In the genomic region with DNA sequence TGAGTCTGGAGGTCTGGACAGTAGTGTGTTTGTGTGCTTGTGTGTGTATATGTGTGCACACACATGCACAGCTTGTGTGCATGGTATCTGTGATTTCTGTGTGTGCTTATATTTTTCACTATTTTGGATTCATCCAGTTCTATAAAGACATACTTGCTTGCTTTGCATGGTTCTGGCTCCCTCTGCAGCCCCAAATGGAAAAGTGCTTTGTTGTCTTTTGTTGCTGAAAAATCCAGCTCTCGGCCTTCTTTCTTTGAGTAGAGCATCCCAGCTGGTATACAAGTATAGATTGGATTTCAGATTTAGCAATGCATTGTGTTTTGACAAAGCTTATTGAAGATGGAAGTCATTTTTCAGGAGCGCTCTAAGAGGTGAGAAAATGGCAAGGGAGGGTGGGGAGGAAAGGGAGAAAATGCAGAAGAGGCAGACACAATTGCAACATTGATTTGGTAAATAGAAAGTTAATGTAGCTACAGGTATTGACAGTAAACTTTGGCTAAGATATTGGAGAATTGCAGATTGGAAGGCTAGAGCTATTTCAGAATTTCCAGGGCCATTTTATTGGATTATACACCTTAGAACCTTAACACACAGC, we compare ENCODE assay signal across 8 cellular contexts.
DNase-seq lines count a peak whose midpoint lies in the region; TF ChIP-seq lines count a peak whose summit lies in the region.

No MANE protein-coding gene starts in this region.

- no peak overlapping the region for H3K4me3 ChIP-seq in HEK293 (ENCODE audit: low read depth, low read length)

- H3K36me3 ChIP-seq in HEK293 (ENCODE audit: control insufficient read depth in 2 of 2, insufficient read depth in 1 of 2, low read length in 2 of 2), result peaks cover 0 to 5% of the 10 kb centered on the region in 2 experiments; a peak in 1 of 3 replicates

- peak; percentile 60 for TF ChIP-seq CTCF in HEK293 (tag by site-specific recombination; IDR thresholded peaks at IDR 0.05)

- DNase-seq in AG08395 (ENCODE audit: low spot score) (peak; percentile 43), OCI-M1 (lab: John Stamatoyannopoulos, UW) (peak; percentile 28), foreskin melanocyte (peak; percentile 33), renal cortical epithelial cell (ENCODE audit: low read depth) (peak; percentile 9), epidermal melanocyte (ENCODE audit: insufficient read length, low spot score) (no peak), SKM-1 (lab: John Stamatoyannopoulos, UW; ENCODE audit: unreplicated experiment) (no peak), activated T-cell treated with anti-CD3 and anti-CD28 coated beads for 4 hours (no peak)

- no peak overlapping the region for H3K27ac ChIP-seq in HEK293 (ENCODE audit: extremely low read depth, low read depth, low read length)

- POLR2A ChIA-PET in HEK293 (lab: Yijun Ruan, JAX), result no interaction called here

- peaks cover 19% of the 10 kb centered on the region for H3K4me1 ChIP-seq in HEK293 (ENCODE audit: control insufficient read depth, insufficient read depth, low read length)

- no peaks in the 10 kb centered on the region for H3K9me3 ChIP-seq in HEK293 (ENCODE audit: control insufficient read depth, insufficient read depth, low read depth, low read length)

- CTCF ChIA-PET in HEK293 (lab: Yijun Ruan, JAX), result interaction anchor here (0.5 to 1.8 kb wide), 26 partner anchors 9 to 1466 kb away, joined by 3 to 17 read pairs (median 3); no protein-coding TSS in a partner anchor

TF ChIP-seq in HEK293, 187 proteins besides CTCF, POLR2A, EP300 and RAD21:
- TF ChIP-seq ZNF654 (tag by site-specific recombination; IDR thresholded peaks at IDR 0.05; ENCODE audit: low read depth), result peak; percentile 69
- no peak for TF ChIP-seq ZNF19 (tag by site-specific recombination; IDR thresholded peaks at IDR 0.05; ENCODE audit: low read depth)
- TF ChIP-seq, protein P1, sequence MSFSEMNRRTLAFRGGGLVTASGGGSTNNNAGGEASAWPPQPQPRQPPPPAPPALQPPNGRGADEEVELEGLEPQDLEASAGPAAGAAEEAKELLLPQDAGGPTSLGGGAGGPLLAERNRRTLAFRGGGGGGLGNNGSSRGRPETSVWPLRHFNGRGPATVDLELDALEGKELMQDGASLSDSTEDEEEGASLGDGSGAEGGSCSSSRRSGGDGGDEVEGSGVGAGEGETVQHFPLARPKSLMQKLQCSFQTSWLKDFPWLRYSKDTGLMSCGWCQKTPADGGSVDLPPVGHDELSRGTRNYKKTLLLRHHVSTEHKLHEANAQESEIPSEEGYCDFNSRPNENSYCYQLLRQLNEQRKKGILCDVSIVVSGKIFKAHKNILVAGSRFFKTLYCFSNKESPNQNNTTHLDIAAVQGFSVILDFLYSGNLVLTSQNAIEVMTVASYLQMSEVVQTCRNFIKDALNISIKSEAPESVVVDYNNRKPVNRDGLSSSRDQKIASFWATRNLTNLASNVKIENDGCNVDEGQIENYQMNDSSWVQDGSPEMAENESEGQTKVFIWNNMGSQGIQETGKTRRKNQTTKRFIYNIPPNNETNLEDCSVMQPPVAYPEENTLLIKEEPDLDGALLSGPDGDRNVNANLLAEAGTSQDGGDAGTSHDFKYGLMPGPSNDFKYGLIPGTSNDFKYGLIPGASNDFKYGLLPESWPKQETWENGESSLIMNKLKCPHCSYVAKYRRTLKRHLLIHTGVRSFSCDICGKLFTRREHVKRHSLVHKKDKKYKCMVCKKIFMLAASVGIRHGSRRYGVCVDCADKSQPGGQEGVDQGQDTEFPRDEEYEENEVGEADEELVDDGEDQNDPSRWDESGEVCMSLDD (tag by site-specific recombination; IDR thresholded peaks at IDR 0.05), result no peak
- no peak for TF ChIP-seq ZNF391 (tag by site-specific recombination; IDR thresholded peaks at IDR 0.05; ENCODE audit: borderline replicate concordance, low read depth)
- TF ChIP-seq, protein P2, sequence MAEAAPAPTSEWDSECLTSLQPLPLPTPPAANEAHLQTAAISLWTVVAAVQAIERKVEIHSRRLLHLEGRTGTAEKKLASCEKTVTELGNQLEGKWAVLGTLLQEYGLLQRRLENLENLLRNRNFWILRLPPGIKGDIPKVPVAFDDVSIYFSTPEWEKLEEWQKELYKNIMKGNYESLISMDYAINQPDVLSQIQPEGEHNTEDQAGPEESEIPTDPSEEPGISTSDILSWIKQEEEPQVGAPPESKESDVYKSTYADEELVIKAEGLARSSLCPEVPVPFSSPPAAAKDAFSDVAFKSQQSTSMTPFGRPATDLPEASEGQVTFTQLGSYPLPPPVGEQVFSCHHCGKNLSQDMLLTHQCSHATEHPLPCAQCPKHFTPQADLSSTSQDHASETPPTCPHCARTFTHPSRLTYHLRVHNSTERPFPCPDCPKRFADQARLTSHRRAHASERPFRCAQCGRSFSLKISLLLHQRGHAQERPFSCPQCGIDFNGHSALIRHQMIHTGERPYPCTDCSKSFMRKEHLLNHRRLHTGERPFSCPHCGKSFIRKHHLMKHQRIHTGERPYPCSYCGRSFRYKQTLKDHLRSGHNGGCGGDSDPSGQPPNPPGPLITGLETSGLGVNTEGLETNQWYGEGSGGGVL (tag by site-specific recombination; IDR thresholded peaks at IDR 0.05), result no peak
- no peak for TF ChIP-seq ZNF354C (tag by site-specific recombination; IDR thresholded peaks at IDR 0.05; ENCODE audit: borderline replicate concordance, low read depth)
- no peak for TF ChIP-seq SALL2 (tag by site-specific recombination; IDR thresholded peaks at IDR 0.05; ENCODE audit: borderline replicate concordance)
- TF ChIP-seq, protein P3, sequence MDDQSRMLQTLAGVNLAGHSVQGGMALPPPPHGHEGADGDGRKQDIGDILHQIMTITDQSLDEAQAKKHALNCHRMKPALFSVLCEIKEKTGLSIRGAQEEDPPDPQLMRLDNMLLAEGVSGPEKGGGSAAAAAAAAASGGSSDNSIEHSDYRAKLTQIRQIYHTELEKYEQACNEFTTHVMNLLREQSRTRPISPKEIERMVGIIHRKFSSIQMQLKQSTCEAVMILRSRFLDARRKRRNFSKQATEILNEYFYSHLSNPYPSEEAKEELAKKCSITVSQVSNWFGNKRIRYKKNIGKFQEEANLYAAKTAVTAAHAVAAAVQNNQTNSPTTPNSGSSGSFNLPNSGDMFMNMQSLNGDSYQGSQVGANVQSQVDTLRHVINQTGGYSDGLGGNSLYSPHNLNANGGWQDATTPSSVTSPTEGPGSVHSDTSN (CRISPR knock-in tag; IDR thresholded peaks at IDR 0.05), result no peak
- 0 out of 2 replicates have a peak, but pooled peaks have one; percentile 14 for TF ChIP-seq SCRT1 (tag by site-specific recombination; IDR thresholded peaks at IDR 0.05; ENCODE audit: borderline replicate concordance)
- TF ChIP-seq, protein P4, sequence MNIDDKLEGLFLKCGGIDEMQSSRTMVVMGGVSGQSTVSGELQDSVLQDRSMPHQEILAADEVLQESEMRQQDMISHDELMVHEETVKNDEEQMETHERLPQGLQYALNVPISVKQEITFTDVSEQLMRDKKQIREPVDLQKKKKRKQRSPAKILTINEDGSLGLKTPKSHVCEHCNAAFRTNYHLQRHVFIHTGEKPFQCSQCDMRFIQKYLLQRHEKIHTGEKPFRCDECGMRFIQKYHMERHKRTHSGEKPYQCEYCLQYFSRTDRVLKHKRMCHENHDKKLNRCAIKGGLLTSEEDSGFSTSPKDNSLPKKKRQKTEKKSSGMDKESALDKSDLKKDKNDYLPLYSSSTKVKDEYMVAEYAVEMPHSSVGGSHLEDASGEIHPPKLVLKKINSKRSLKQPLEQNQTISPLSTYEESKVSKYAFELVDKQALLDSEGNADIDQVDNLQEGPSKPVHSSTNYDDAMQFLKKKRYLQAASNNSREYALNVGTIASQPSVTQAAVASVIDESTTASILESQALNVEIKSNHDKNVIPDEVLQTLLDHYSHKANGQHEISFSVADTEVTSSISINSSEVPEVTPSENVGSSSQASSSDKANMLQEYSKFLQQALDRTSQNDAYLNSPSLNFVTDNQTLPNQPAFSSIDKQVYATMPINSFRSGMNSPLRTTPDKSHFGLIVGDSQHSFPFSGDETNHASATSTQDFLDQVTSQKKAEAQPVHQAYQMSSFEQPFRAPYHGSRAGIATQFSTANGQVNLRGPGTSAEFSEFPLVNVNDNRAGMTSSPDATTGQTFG (tag by site-specific recombination; IDR thresholded peaks at IDR 0.05; ENCODE audit: borderline replicate concordance), result no peak
- no peak for TF ChIP-seq KLF8 (tag by site-specific recombination; IDR thresholded peaks at IDR 0.05)
- TF ChIP-seq ZBTB17 (tag by site-specific recombination; IDR thresholded peaks at IDR 0.05), result peak; percentile 40; the same call in 1 of the 2 replicates
- TF ChIP-seq, protein P5, sequence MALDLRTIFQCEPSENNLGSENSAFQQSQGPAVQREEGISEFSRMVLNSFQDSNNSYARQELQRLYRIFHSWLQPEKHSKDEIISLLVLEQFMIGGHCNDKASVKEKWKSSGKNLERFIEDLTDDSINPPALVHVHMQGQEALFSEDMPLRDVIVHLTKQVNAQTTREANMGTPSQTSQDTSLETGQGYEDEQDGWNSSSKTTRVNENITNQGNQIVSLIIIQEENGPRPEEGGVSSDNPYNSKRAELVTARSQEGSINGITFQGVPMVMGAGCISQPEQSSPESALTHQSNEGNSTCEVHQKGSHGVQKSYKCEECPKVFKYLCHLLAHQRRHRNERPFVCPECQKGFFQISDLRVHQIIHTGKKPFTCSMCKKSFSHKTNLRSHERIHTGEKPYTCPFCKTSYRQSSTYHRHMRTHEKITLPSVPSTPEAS (tag by site-specific recombination; IDR thresholded peaks at IDR 0.05), result peak; percentile 82
- peak; percentile 32; the same call in 1 of the 2 replicates for TF ChIP-seq ZBTB20 (tag by site-specific recombination; IDR thresholded peaks at IDR 0.05)
- TF ChIP-seq ZFHX2 (tag by site-specific recombination; conservative IDR thresholded peaks at IDR 0.05), result no peak
- no peak for TF ChIP-seq ZBTB8A (tag by site-specific recombination; IDR thresholded peaks at IDR 0.05)

Comparison
In these comparisons a context has a peak if more than half of its experiments do, and no peak if none do; other contexts are left out.
1. DNase-seq: peak in AG08395 (single experiment), OCI-M1 (single experiment), foreskin melanocyte (single experiment) and renal cortical epithelial cell (single experiment); none in epidermal melanocyte (single experiment), SKM-1 (single experiment) and activated T-cell treated with anti-CD3 and anti-CD28 coated beads for 4 hours (single experiment).